In the genomic region with DNA sequence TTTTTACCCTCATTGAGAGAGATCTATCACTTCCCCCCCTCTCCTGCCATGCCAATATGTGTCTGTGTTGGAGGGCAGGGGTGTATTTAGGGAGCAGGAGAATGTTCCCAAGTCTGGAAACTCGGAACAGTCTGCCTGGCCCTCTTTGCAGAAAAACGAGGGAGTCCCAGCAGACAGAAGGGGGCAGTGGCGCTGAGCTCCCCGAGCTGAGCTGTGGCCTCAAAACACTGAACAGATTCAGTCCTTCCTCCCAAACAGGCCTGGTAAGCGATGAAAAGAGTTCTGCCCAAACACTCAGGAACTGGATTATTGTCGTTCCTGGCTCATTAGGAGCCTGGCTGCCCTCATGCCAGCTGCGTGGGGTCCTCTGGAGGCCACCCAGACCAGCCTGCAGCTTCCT, we compare ENCODE assay signal across 14 cellular contexts. TPM values are rescaled to one million over a fixed set of nuclear protein-coding genes. Genes with fewer than 3 reads are reported as not detected.
DNase-seq lines count a peak whose midpoint lies in the region; ATAC-seq and TF ChIP-seq lines count a peak whose summit lies in the region.
"Had no signal": no experiment of that assay in that cellular context is flagged by ENCODE, and none has a peak within 500 bp of the region (broad histone marks: within the 10 kb centered on the region; RNA-seq: fewer than 3 reads in every experiment).

No MANE protein-coding gene starts in this region.

- no peak overlapping the region for H3K23ac ChIP-seq in neuronal stem cell (ENCODE audit: low read depth, low read length, poor library complexity)

- H3K4me1 ChIP-seq in OCI-LY3 (ENCODE audit: low read length) (peaks cover 16% of the 10 kb centered on the region), neuronal stem cell (ENCODE audit: control insufficient read depth in 2 of 2, insufficient read depth in 1 of 2, low read depth in 1 of 2, low read length in 2 of 2) (peaks cover 0 to 4% of the 10 kb centered on the region in 2 donors), stomach (peaks cover 11 to 31% (median 25%) of the 10 kb centered on the region in 4 donors), aorta (ENCODE audit: control insufficient read depth in 1 of 2, insufficient read depth in 2 of 2, low read length in 2 of 2) (no peaks in the 10 kb centered on the region)

- DNase-seq in ELF-1 (ENCODE audit: low read depth, low spot score) = peak; percentile 26
- DNase-seq in fibroblast of peridontal ligament (ENCODE audit: extremely low read depth) = peak; percentile 12
- no peak for DNase-seq in neuronal stem cell (ENCODE audit: low spot score)
- DNase-seq in NCI-H1694 (lab: John Stamatoyannopoulos, UW) = no peak
- no peak for DNase-seq in stomach
- DNase-seq in HPDE6-E6E7 (ENCODE audit: extremely low spot score) = no peak
- no peak for DNase-seq in aorta
- DNase-seq: activated B cell treated with CpG ODN at 0.5 μM for 24 hours; DMS53; lower lobe of right lung; NCI-H1417 treated with DMSO at 0.1 percent for 48 hours; stimulated activated naive CD4-positive, alpha-beta T cell had no signal

- H3K79me2 ChIP-seq in OCI-LY3 (ENCODE audit: low read length) = no peaks in the 10 kb centered on the region

- no peak overlapping the region for H4K91ac ChIP-seq in neuronal stem cell (ENCODE audit: low read depth, low read length, poor library complexity)

- no peak overlapping the region; the same call in 1 of the 2 replicates for H2AFZ ChIP-seq in OCI-LY3 (ENCODE audit: low read depth, low read length)
- no peak overlapping the region for H2AFZ ChIP-seq in neuronal stem cell (ENCODE audit: low read length)

- H3K27ac ChIP-seq in OCI-LY3 (ENCODE audit: low read length) (no peak overlapping the region), neuronal stem cell (replicated peaks; ENCODE audit: low read length) (no peak overlapping the region), stomach (no peak overlapping the region), aorta (ENCODE audit: low read depth in 1 of 2, low read length in 2 of 2) (no peak overlapping the region)
- H3K27ac ChIP-seq: lower lobe of right lung had no signal

- no CpG with 5 or more reads among the region's 7 CpGs for WGBS in neuronal stem cell (ENCODE audit: extremely low coverage in 2 of 2, insufficient read length in 2 of 2, insufficient replicate concordance in 1 of 2), 2 donors
- 48 to 64% (median 60%) methylated on average over 4 to 7 of the region's 7 CpGs for WGBS in stomach, 5 donors
- WGBS in aorta, 2 donors = 15 to 23% methylated on average over 7 of the region's 7 CpGs

- no peaks in the 10 kb centered on the region for H3K79me1 ChIP-seq in neuronal stem cell (ENCODE audit: low read depth, low read length)

- intact Hi-C loops in stomach (cut with DNase I; ENCODE audit: low total_unique reads) = no loop called here
- intact Hi-C loops in aorta (cut with DNase I) = no loop called here

- no peaks in the 10 kb centered on the region for H3K9me3 ChIP-seq in OCI-LY3 (ENCODE audit: insufficient read depth, low read length)
- no peaks in the 10 kb centered on the region for H3K9me3 ChIP-seq in neuronal stem cell (replicated peaks in 1 of 2; ENCODE audit: control insufficient read depth in 2 of 2, insufficient read depth in 1 of 2, low read depth in 1 of 2, low read length in 2 of 2)
- no peaks in the 10 kb centered on the region for H3K9me3 ChIP-seq in stomach
- no peaks in the 10 kb centered on the region for H3K9me3 ChIP-seq in aorta (ENCODE audit: control insufficient read depth, low read length)
- H3K9me3 ChIP-seq: lower lobe of right lung had no signal

- H3K4ac ChIP-seq in neuronal stem cell (ENCODE audit: low read length) = no peak overlapping the region

- peak overlapping the region; percentile 9 for H3K18ac ChIP-seq in neuronal stem cell (ENCODE audit: low read length)

- H4K8ac ChIP-seq in neuronal stem cell (ENCODE audit: low read depth, low read length) = no peak overlapping the region

- no peak for TF ChIP-seq EP300 in stomach (IDR thresholded peaks at IDR 0.05)

- no peak overlapping the region for H2BK5ac ChIP-seq in neuronal stem cell (ENCODE audit: low read length)

- H3K27me3 ChIP-seq in OCI-LY3 (ENCODE audit: low read depth, low read length) (no peaks in the 10 kb centered on the region), neuronal stem cell (ENCODE audit: control insufficient read depth in 3 of 3, insufficient read depth in 3 of 3, low read depth in 1 of 3, low read length in 3 of 3) (peaks cover 0 to 38% (median 0%) of the 10 kb centered on the region in 3 experiments), stomach (no peaks in the 10 kb centered on the region), aorta (ENCODE audit: control insufficient read depth in 1 of 2, insufficient read depth in 2 of 2, low read length in 1 of 2) (no peaks in the 10 kb centered on the region)

- H3K4me2 ChIP-seq in OCI-LY3 (ENCODE audit: low read length) = peak overlapping the region; percentile 46
- H3K4me2 ChIP-seq in neuronal stem cell (ENCODE audit: insufficient read depth, low read length, poor library complexity, severe bottlenecking) = no peak overlapping the region

- H3K4me3 ChIP-seq in OCI-LY3 (ENCODE audit: low read length) (no peak overlapping the region), neuronal stem cell (ENCODE audit: low read length in 2 of 2) (no peak overlapping the region), stomach (no peak overlapping the region), aorta (ENCODE audit: low read length in 2 of 2) (no peak overlapping the region)
- H3K4me3 ChIP-seq: lower lobe of right lung, skin epidermis had no signal

- H3K14ac ChIP-seq in neuronal stem cell (ENCODE audit: low read length) = no peak overlapping the region

- no peaks in the 10 kb centered on the region for H3K36me3 ChIP-seq in OCI-LY3 (replicated peaks; ENCODE audit: low read depth, low read length)
- H3K36me3 ChIP-seq in neuronal stem cell (replicated peaks in 1 of 2; ENCODE audit: control insufficient read depth in 2 of 2, insufficient read depth in 2 of 2, low read length in 2 of 2) = no peaks in the 10 kb centered on the region
- H3K36me3 ChIP-seq in stomach = no peaks in the 10 kb centered on the region
- no peaks in the 10 kb centered on the region for H3K36me3 ChIP-seq in aorta (ENCODE audit: control insufficient read depth in 1 of 2, insufficient read depth in 2 of 2, low read length in 1 of 2)
- H3K36me3 ChIP-seq: lower lobe of right lung had no signal

- ATAC-seq in aorta (ENCODE audit: low FRiP score) = no peak

- no peaks in the 10 kb centered on the region for H4K20me1 ChIP-seq in OCI-LY3 (ENCODE audit: insufficient read depth, low read length)

- no peak overlapping the region for H2BK15ac ChIP-seq in neuronal stem cell (ENCODE audit: low read length)

- peak; percentile 37 for TF ChIP-seq CTCF in OCI-LY3 (IDR thresholded peaks at IDR 0.05; ENCODE audit: low read depth, low read length)
- no peak for TF ChIP-seq CTCF in stomach (IDR thresholded peaks at IDR 0.05)

- no peak overlapping the region for H2AK5ac ChIP-seq in neuronal stem cell (ENCODE audit: low read depth, low read length)

- H2BK12ac ChIP-seq in neuronal stem cell (ENCODE audit: low read length) = no peak overlapping the region

- no peak overlapping the region for H3K9ac ChIP-seq in OCI-LY3 (ENCODE audit: low read length)
- no peak overlapping the region for H3K9ac ChIP-seq in neuronal stem cell (ENCODE audit: low read depth, low read length, poor library complexity)

- H2BK120ac ChIP-seq in neuronal stem cell (ENCODE audit: low read depth, low read length) = no peak overlapping the region

- TF ChIP-seq POLR2A in stomach (IDR thresholded peaks at IDR 0.05) = no peak

RNA-seq across cellular contexts. Expression of gene CLDN14, which starts 1.0 kb away (rescaled TPM):
- polyA plus RNA-seq in neuronal stem cell (2013, experiment 1 of 2) = not detected
- polyA plus RNA-seq in neuronal stem cell (2013, experiment 2 of 2) = not detected
- total RNA-seq in stomach (not detected), aorta (under 1 TPM in 1 of 2 donors, not detected in 1; 0.42 TPM)
- polyA plus RNA-seq in stomach (under 1 TPM in 1 of 3 donors, not detected in 2; 0.48 TPM), aorta (under 1 TPM in 1 of 2 donors, not detected in 1; 0.33 TPM)
- total RNA-seq: lower lobe of right lung had no signal

Comparison
In these comparisons a context has a peak if more than half of its experiments do, and no peak if none do; other contexts are left out.
1. DNase-seq: peak in ELF-1 (single experiment) and fibroblast of peridontal ligament (single experiment); none in neuronal stem cell (single experiment), NCI-H1694 (single experiment), stomach (single experiment), HPDE6-E6E7 (single experiment) and aorta (0 of 2).